In the genomic region with DNA sequence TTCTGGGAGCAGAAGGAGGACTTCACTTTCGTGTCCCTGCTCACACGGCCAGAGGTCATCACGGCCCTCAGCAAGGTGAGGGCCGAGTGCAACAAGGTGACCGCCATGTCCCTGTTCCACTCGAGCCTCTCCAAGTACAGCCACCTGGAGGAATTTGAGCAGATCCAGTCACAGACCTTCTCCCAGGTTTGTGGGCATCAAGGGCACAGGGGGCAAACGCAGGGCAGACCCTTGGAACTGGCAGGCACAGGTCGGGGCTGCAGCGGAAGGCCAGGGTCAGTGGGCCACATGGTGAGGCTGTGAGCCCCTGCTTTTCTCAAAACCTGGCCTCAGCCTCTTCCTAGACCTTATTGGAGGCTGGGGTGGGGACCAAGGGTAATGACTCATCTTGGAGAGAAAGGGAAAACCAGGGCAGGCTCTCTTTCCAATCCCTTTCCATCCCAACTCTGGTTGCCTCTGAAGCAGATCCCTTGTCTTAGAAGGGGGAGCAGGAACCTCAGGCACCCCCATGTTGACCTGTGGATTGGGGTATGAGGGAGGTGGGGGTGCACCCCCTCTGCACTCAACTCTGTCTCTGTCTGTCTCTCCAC, we compare ENCODE assay signal across 26 cellular contexts. TPM values are rescaled to one million over a fixed set of nuclear protein-coding genes. Genes with fewer than 3 reads are reported as not detected.
DNase-seq lines count a peak whose midpoint lies in the region; ATAC-seq and TF ChIP-seq lines count a peak whose summit lies in the region.
"Had no signal": no experiment of that assay in that cellular context is flagged by ENCODE, and none has a peak within 500 bp of the region (broad histone marks: within the 10 kb centered on the region; RNA-seq: fewer than 3 reads in every experiment).

No MANE protein-coding gene starts in this region.

- intact Hi-C loops in IMR-90 (cut with micrococcal nuclease) (no loop called here), uterus (cut with DNase I; ENCODE audit: low total_unique reads) (loop anchor here (10.0 kb wide), 1 partner anchor 341 kb away; no protein-coding TSS in a partner anchor)

- no peaks in the 10 kb centered on the region for H3K9me3 ChIP-seq in IMR-90 (ENCODE audit: control insufficient read depth, insufficient read depth, low read length)
- H3K9me3 ChIP-seq in uterus, result no peaks in the 10 kb centered on the region
- H3K9me3 ChIP-seq: HAP-1, heart left ventricle had no signal

- no peak overlapping the region for H3K23ac ChIP-seq in IMR-90 (ENCODE audit: low read depth, low read length)

- peaks cover 16% of the 10 kb centered on the region for H3K9me1 ChIP-seq in IMR-90 (ENCODE audit: insufficient read depth, low read length)

- peak overlapping the region; percentile 61 for H2AFZ ChIP-seq in IMR-90 (replicated peaks; ENCODE audit: low read length, poor library complexity)

- H4K91ac ChIP-seq in IMR-90 (ENCODE audit: insufficient read depth, low read depth, low read length), result no peak overlapping the region

- H3K9ac ChIP-seq in IMR-90 (ENCODE audit: low read depth, low read length), result no peak overlapping the region

- ATAC-seq in IMR-90 (ENCODE audit: low read depth) (peak; percentile 50), HG02870 (IDR thresholded peaks at IDR 0.05; ENCODE audit: unreplicated experiment) (no peak), GM19452 (IDR thresholded peaks at IDR 0.05; ENCODE audit: unreplicated experiment) (no peak)
- ATAC-seq: Panc1; stimulated activated naive CD8-positive, alpha-beta T cell treated with anti-CD3 and anti-CD28 coated beads, Interleukin-15, amount 100 ng/mL, for 72 hours had no signal

- H3K27me3 ChIP-seq in IMR-90 (ENCODE audit: control insufficient read depth, insufficient read depth, low read length) (no peaks in the 10 kb centered on the region), uterus (no peaks in the 10 kb centered on the region)
- H3K27me3 ChIP-seq: heart left ventricle had no signal

- no peak overlapping the region for H3K18ac ChIP-seq in IMR-90 (ENCODE audit: low read depth, low read length)

- no peak overlapping the region for H4K5ac ChIP-seq in IMR-90 (ENCODE audit: low read depth, low read length)

- H2BK5ac ChIP-seq in IMR-90 (ENCODE audit: low read depth, low read length, poor library complexity, severe bottlenecking), result no peak overlapping the region

- H3K14ac ChIP-seq in IMR-90 (replicated peaks; ENCODE audit: low read depth, low read length), result no peak overlapping the region

- H3K4me3 ChIP-seq in AG10803 (ENCODE audit: low read length) (no peak overlapping the region), IMR-90 (ENCODE audit: insufficient read depth, low read depth, low read length) (no peak overlapping the region), fibroblast of pulmonary artery (replicated peaks; ENCODE audit: low read depth, low read length) (no peak overlapping the region), uterus (no peak overlapping the region)
- H3K4me3 ChIP-seq: HAP-1, heart left ventricle had no signal

- WGBS in IMR-90 (ENCODE audit: extremely low coverage in 2 of 2, insufficient read length in 1 of 2), 2 experiments, result 70% methylated on average over 6 of the region's 9 CpGs; no CpG with 5 or more reads in 1 of the 2 experiments

- no peak overlapping the region for H2AK5ac ChIP-seq in IMR-90 (ENCODE audit: low read depth, low read length)

- TF ChIP-seq CTCF in AG10803 (conservative IDR thresholded peaks at IDR 0.05; ENCODE audit: low read length) (no peak), IMR-90 (conservative IDR thresholded peaks at IDR 0.05; ENCODE audit: low read depth, low read length) (no peak), fibroblast of pulmonary artery (IDR thresholded peaks at IDR 0.05; ENCODE audit: low read length, missing control alignments) (no peak), uterus (IDR thresholded peaks at IDR 0.05) (no peak)

- no peak overlapping the region for H2BK15ac ChIP-seq in IMR-90 (ENCODE audit: low read depth, low read length)

- peak overlapping the region; percentile 15 for H2AK9ac ChIP-seq in IMR-90 (replicated peaks; ENCODE audit: low read depth, low read length, poor library complexity)

- no TSS peak for BruUV-seq in IMR-90 (replicated peaks; lab: Mats Ljungman, UMichigan)

- no peak overlapping the region for H2BK120ac ChIP-seq in IMR-90 (ENCODE audit: low read depth, low read length)

- no peaks in the 10 kb centered on the region for H3K79me1 ChIP-seq in IMR-90 (ENCODE audit: low read depth in 1 of 2, low read length in 2 of 2)

- no peak for TF ChIP-seq RAD21 in IMR-90 (IDR thresholded peaks at IDR 0.05; ENCODE audit: low read length)

- in situ Hi-C loops in IMR-90 (cut with MboI; ENCODE audit: low sequenced_read_pairs), result no loop called here

- no peak for TF ChIP-seq POLR2A in IMR-90 (IDR thresholded peaks at IDR 0.05; ENCODE audit: low read depth, low read length)
- TF ChIP-seq POLR2A in uterus (IDR thresholded peaks at IDR 0.05), result no peak

- no peak overlapping the region for H3K4me2 ChIP-seq in IMR-90 (ENCODE audit: low read depth, low read length)

- no peak overlapping the region for H4K8ac ChIP-seq in IMR-90 (ENCODE audit: low read depth in 2 of 2, low read length in 2 of 2)

- H3K56ac ChIP-seq in IMR-90 (ENCODE audit: extremely low read depth, insufficient read depth, low read length), result no peak overlapping the region

- DNase-seq in AG10803 (ENCODE audit: low read depth) (peak; percentile 25), IMR-90 (peak; percentile 21), astrocyte of the hippocampus (ENCODE audit: low read depth, low spot score) (peak; percentile 12), fibroblast of pulmonary artery (ENCODE audit: low read depth) (peak; percentile 17), uterus (no peak)
- no peak for DNase-seq in activated CD4-positive, alpha-beta T cell treated with anti-CD3 and anti-CD28 coated beads for 1 hour
- DNase-seq: activated CD4-positive, alpha-beta T cell treated with anti-CD3 and anti-CD28 coated beads, Interleukin-2, amount 10 ng/mL, durations not matched to agents 24 days and 14 days; activated CD8-positive, alpha-beta memory T cell treated with anti-CD3 and anti-CD28 coated beads for 24 hours; activated gamma-delta T cell; activated naive CD8-positive, alpha-beta T cell treated with anti-CD3 and anti-CD28 coated beads, Interleukin-2, amount 10 ng/mL, durations not matched to agents 7 days and 5 days; DMS 273 treated with DMSO at 0.1 percent for 48 hours; effector CD4-positive, alpha-beta T cell; foreskin melanocyte; NCI-H1694; NCI-H446; NCI-H748 treated with DMSO at 0.1 percent for 48 hours; SHP77; stimulated activated naive CD8-positive, alpha-beta T cell treated with anti-CD3 and anti-CD28 coated beads, Interleukin-15, amount 100 ng/mL, for 72 hours; SW 1271; WERI-Rb-1 had no signal

- dilution Hi-C loops in IMR-90 (cut with HindIII; ENCODE audit: low sequenced_read_pairs, unreplicated experiment), result no loop called here

- H4K20me1 ChIP-seq in IMR-90 (ENCODE audit: insufficient read depth, low read length), result no peaks in the 10 kb centered on the region; the same call in 1 of the 2 replicates

- H3K4ac ChIP-seq in IMR-90 (ENCODE audit: low read depth, low read length), result no peak overlapping the region

- POLR2A ChIA-PET in IMR-90 (lab: Charles Lee; ENCODE audit: unreplicated experiment), result no interaction called here

- H3K4me1 ChIP-seq in IMR-90 (ENCODE audit: control insufficient read depth, insufficient read depth, low read length) (peaks cover 15% of the 10 kb centered on the region), uterus (no peaks in the 10 kb centered on the region)
- H3K4me1 ChIP-seq: HAP-1 had no signal

- H3K27ac ChIP-seq in IMR-90 (ENCODE audit: insufficient read depth, low read length) (no peak overlapping the region), uterus (no peak overlapping the region)
- H3K27ac ChIP-seq: epithelial cell of prostate, WERI-Rb-1 had no signal

- CTCF ChIA-PET in IMR-90 (lab: Yijun Ruan, JAX), result no interaction called here

- no peak overlapping the region for H2BK20ac ChIP-seq in IMR-90 (ENCODE audit: low read depth, low read length)

- H3K36me3 ChIP-seq in IMR-90 (ENCODE audit: control insufficient read depth, insufficient read depth, low read length) (peaks cover 3% of the 10 kb centered on the region; the same call in 1 of the 2 replicates), uterus (no peaks in the 10 kb centered on the region)
- H3K36me3 ChIP-seq: HAP-1, WERI-Rb-1 had no signal

TF ChIP-seq in IMR-90, 13 proteins besides CTCF, POLR2A, EP300 and RAD21 (continues in another document):
- TF ChIP-seq BHLHE40 (IDR thresholded peaks at IDR 0.05; ENCODE audit: low read depth, low read length) (no peak), MAZ (IDR thresholded peaks at IDR 0.05; ENCODE audit: borderline replicate concordance, low read depth, low read length) (no peak), RFX5 (IDR thresholded peaks at IDR 0.05; ENCODE audit: low read depth, low read length) (no peak), CEBPB (IDR thresholded peaks at IDR 0.05; ENCODE audit: low read depth, low read length) (no peak), NFE2L2 (IDR thresholded peaks at IDR 0.05; ENCODE audit: low read depth, low read length) (no peak), RCOR1 (IDR thresholded peaks at IDR 0.05; ENCODE audit: insufficient replicate concordance, low read length) (no peak), CHD1 (IDR thresholded peaks at IDR 0.05; ENCODE audit: low read depth, low read length) (no peak), MAFK (IDR thresholded peaks at IDR 0.05; ENCODE audit: low read depth, low read length) (no peak), SMC3 (IDR thresholded peaks at IDR 0.05; ENCODE audit: low read depth, low read length) (no peak)
- TF ChIP-seq, protein P1, sequence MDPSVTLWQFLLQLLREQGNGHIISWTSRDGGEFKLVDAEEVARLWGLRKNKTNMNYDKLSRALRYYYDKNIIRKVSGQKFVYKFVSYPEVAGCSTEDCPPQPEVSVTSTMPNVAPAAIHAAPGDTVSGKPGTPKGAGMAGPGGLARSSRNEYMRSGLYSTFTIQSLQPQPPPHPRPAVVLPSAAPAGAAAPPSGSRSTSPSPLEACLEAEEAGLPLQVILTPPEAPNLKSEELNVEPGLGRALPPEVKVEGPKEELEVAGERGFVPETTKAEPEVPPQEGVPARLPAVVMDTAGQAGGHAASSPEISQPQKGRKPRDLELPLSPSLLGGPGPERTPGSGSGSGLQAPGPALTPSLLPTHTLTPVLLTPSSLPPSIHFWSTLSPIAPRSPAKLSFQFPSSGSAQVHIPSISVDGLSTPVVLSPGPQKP (IDR thresholded peaks at IDR 0.05; ENCODE audit: borderline replicate concordance, low read depth, low read length), result no peak

RNA-seq across cellular contexts. Expression of gene DNAH1, which starts 29.5 kb away (rescaled TPM):
- total RNA-seq in IMR-90 (2012; rRNA removed) (1.7 and 2.0 TPM in 2 replicates), uterus (10 to 100 TPM in 2 of 4 donors, 1 to 10 TPM in 2; 5.1 to 46.2 (median 11.0) TPM)
- polyA plus RNA-seq in IMR-90 (2012; rRNA removed), result 3.8 and 4.0 TPM in 2 replicates
- 0.44 and 2.1 TPM in 2 replicates for polyA plus RNA-seq in IMR-90 (2012; cell fraction: cytosol; rRNA removed)
- polyA plus RNA-seq in IMR-90 (2012; cell fraction: nucleus; rRNA removed; ENCODE audit: low replicate concordance), result 29.2 and 39.2 TPM in 2 replicates

RNA-seq across cellular contexts. Expression of gene GLYCTK, which starts 58.0 kb away (rescaled TPM):
- total RNA-seq in IMR-90 (2012; rRNA removed) (6.4 and 6.8 TPM in 2 replicates), uterus (10 to 100 TPM in 3 of 4 donors, 1 to 10 TPM in 1; 3.8 to 15.1 (median 10.8) TPM)
- polyA plus RNA-seq in IMR-90 (2012; rRNA removed), result 13.9 and 15.6 TPM in 2 replicates
- polyA plus RNA-seq in IMR-90 (2012; cell fraction: cytosol; rRNA removed), result 5.2 and 10.8 TPM in 2 replicates
- 29.1 and 86.5 TPM in 2 replicates for polyA plus RNA-seq in IMR-90 (2012; cell fraction: nucleus; rRNA removed; ENCODE audit: low replicate concordance)

Comparison
In these comparisons a context has a peak if more than half of its experiments do, and no peak if none do; other contexts are left out.
1. DNase-seq: peak in AG10803 (single experiment), IMR-90 (single experiment), astrocyte of the hippocampus (single experiment) and fibroblast of pulmonary artery (single experiment); none in activated CD4-positive, alpha-beta T cell treated with anti-CD3 and anti-CD28 coated beads for 1 hour (single experiment) and uterus (0 of 2).